32 cellular contexts compared by ENCODE assay signal in the genomic region with DNA sequence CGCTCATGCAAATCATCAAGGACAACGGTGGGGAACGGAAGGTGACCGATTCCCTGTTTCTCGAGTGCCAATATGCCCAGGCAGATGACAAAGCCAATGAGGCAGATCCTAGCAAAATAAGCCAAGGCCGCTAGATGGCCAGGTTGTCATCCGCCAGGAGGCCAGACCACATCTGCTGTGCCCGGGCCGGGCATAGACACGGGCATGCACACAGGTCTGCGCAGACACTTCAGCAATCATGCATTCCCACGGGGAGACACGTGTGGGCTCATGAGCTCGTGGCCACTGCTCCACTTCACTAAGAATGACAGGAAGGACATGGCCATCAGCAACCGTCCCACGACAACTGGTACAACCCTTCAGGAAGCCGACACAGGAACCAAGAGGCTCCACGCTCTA.
"Had no signal": no experiment of that assay in that cellular context is flagged by ENCODE, and none has a peak within 500 bp of the region (broad histone marks: within the 10 kb centered on the region; RNA-seq: fewer than 3 reads in every experiment).

No MANE protein-coding gene starts in this region.

- H3K27me3 Mint-ChIP-seq: activated naive CD8-positive, alpha-beta T cell treated with anti-CD3 and anti-CD28 coated beads for 36 hours; naive thymus-derived CD8-positive, alpha-beta T cell; progenitor cell of endocrine pancreas had no signal

- H3K4me3 Mint-ChIP-seq: activated naive CD4-positive, alpha-beta T cell treated with anti-CD3 and anti-CD28 coated beads for 36 hours; activated naive CD8-positive, alpha-beta T cell treated with anti-CD3 and anti-CD28 coated beads for 36 hours; activated T-helper 1 cell treated with anti-CD3 and anti-CD28 coated beads, Interleukin-12 subunit alpha, Interleukin-12 subunit beta, Interleukin-2, Interleukin-4 antibody, amounts not matched to agents 30 ng/mL and 10 ng/mL and 1 ng/mL, durations not matched to agents 14 hours and 24 hours and 36 hours; naive thymus-derived CD8-positive, alpha-beta T cell had no signal

- H3K4me3 ChIP-seq: adrenal gland, body of pancreas, coronary artery, dorsolateral prefrontal cortex, gastroesophageal sphincter, ovary, right lobe of liver, thoracic aorta, upper lobe of right lung had no signal

- H3K9me3 ChIP-seq: adrenal gland, body of pancreas, gastroesophageal sphincter, neutrophil, ovary, right lobe of liver, thoracic aorta, upper lobe of right lung had no signal

- ATAC-seq: body of pancreas; gastroesophageal sphincter; left colon; naive thymus-derived CD8-positive, alpha-beta T cell; right lobe of liver; stimulated activated naive CD8-positive, alpha-beta T cell treated with anti-CD3 and anti-CD28 coated beads, Interleukin-15, Interleukin-2, amounts not matched to agents 100 U/mL and 50 U/mL, for 24 hours had no signal

- H3K4me1 ChIP-seq: adrenal gland, body of pancreas, gastroesophageal sphincter, right lobe of liver had no signal

- H3K36me3 ChIP-seq: ovary had no signal

- DNase-seq: activated CD4-positive, alpha-beta T cell treated with anti-CD3 and anti-CD28 coated beads for 4 hours; activated CD4-positive, alpha-beta T cell treated with anti-CD3 and anti-CD28 coated beads, Interleukin-2, amount 50 U/mL, for 4 hours; activated CD8-positive, alpha-beta memory T cell treated with anti-CD3 and anti-CD28 coated beads, Interleukin-2, amount 50 U/mL, for 4 hours; activated effector memory CD4-positive, alpha-beta T cell treated with anti-CD3 and anti-CD28 coated beads, Interleukin-2, amount 50 U/mL, for 16 hours; activated naive CD4-positive, alpha-beta T cell treated with anti-CD3 and anti-CD28 coated beads for 36 hours; activated naive CD8-positive, alpha-beta T cell treated with anti-CD3 and anti-CD28 coated beads for 36 hours; activated T-cell treated with anti-CD3 and anti-CD28 coated beads, Interleukin-2, amount 50 U/mL, for 1 hour; adrenal gland; aorta; body of pancreas; effector memory CD4-positive, alpha-beta T cell; erythroblast; head of caudate nucleus; hippocampal formation; kidney; left colon; mesenchymal stem cell; ovary; right lobe of liver; stimulated activated CD4-positive, alpha-beta T cell treated with anti-CD3 and anti-CD28 coated beads, Interleukin-2, amount 100 ng/mL, for 48 hours; stimulated activated naive CD8-positive, alpha-beta T cell treated with anti-CD3 and anti-CD28 coated beads, Interleukin-15, Interleukin-2, amounts not matched to agents 100 U/mL and 50 U/mL, for 24 hours; T-helper 9 cell had no signal

- H3K27ac ChIP-seq: adrenal gland, body of pancreas, coronary artery, dorsolateral prefrontal cortex, gastroesophageal sphincter, neutrophil, ovary, right lobe of liver, thoracic aorta, VCaP had no signal

- H3K27me3 ChIP-seq: adrenal gland, body of pancreas, dorsolateral prefrontal cortex, gastroesophageal sphincter, neutrophil, ovary, right lobe of liver, upper lobe of right lung had no signal

- H3K9me3 Mint-ChIP-seq: activated naive CD4-positive, alpha-beta T cell treated with anti-CD3 and anti-CD28 coated beads for 36 hours; activated naive CD8-positive, alpha-beta T cell treated with anti-CD3 and anti-CD28 coated beads for 36 hours; activated T-helper 1 cell treated with anti-CD3 and anti-CD28 coated beads, Interleukin-12 subunit alpha, Interleukin-12 subunit beta, Interleukin-2, Interleukin-4 antibody, amounts not matched to agents 30 ng/mL and 10 ng/mL and 1 ng/mL, durations not matched to agents 14 hours and 24 hours and 36 hours; naive thymus-derived CD8-positive, alpha-beta T cell had no signal

- H3K27ac Mint-ChIP-seq: activated naive CD4-positive, alpha-beta T cell treated with anti-CD3 and anti-CD28 coated beads for 36 hours; activated naive CD8-positive, alpha-beta T cell treated with anti-CD3 and anti-CD28 coated beads for 36 hours; activated T-helper 1 cell treated with anti-CD3 and anti-CD28 coated beads, Interleukin-12 subunit alpha, Interleukin-12 subunit beta, Interleukin-2, Interleukin-4 antibody, amounts not matched to agents 30 ng/mL and 10 ng/mL and 1 ng/mL, durations not matched to agents 14 hours and 24 hours and 36 hours; progenitor cell of endocrine pancreas had no signal
